13 cellular contexts compared by ENCODE assay signal in the genomic region with DNA sequence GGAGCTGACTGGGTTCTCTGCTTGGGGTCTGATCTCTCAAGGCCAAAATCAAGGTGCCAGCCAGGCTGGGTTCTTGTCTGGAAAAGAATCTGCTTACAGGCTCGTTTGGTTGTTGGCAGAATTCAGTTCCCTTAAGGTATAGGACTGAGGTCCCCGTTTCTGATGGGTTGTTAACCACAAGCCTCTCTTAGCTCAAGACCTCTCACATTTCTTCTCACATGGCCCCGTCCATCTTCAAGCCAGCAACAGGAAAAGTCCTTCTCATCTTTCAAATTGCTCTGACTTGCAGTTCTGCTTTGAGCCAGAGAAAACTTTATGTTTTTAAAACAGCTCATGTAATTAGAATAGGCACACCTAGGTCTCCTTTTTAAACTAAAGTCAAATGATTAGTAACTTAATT. TPM values are rescaled to one million over a fixed set of nuclear protein-coding genes. Genes with fewer than 3 reads are reported as not detected.
DNase-seq lines count a peak whose midpoint lies in the region; ATAC-seq and TF ChIP-seq lines count a peak whose summit lies in the region.
"Had no signal": no experiment of that assay in that cellular context is flagged by ENCODE, and none has a peak within 500 bp of the region (broad histone marks: within the 10 kb centered on the region; RNA-seq: fewer than 3 reads in every experiment).

No MANE protein-coding gene starts in this region.

- peaks cover 4% of the 10 kb centered on the region for H3K27me3 Mint-ChIP-seq in CD4-positive, alpha-beta T cell

- H3K79me2 ChIP-seq in smooth muscle cell (ENCODE audit: low read depth): peaks cover 98% of the 10 kb centered on the region

- peaks cover 93% of the 10 kb centered on the region for H4K20me1 ChIP-seq in smooth muscle cell (ENCODE audit: low read depth)

- H3K36me3 ChIP-seq in gastroesophageal sphincter: no peaks in the 10 kb centered on the region
- H3K36me3 ChIP-seq in smooth muscle cell (ENCODE audit: low read depth): no peaks in the 10 kb centered on the region

- intact Hi-C loops in CD4-positive, alpha-beta T cell (cut with DNase I, micrococcal nuclease): no loop called here

- H3K27ac Mint-ChIP-seq in CD4-positive, alpha-beta T cell: no peak overlapping the region

- peak overlapping the region in 1 of 2 donors; percentile 44 for H3K4me3 ChIP-seq in gastroesophageal sphincter
- no peak overlapping the region for H3K4me3 ChIP-seq in smooth muscle cell
- H3K4me3 ChIP-seq: GM12878, mucosa of descending colon had no signal

- in situ Hi-C loops in SK-MEL-5 (cut with HindIII; ENCODE audit: low pct_unique_long_range_greater_than_20kb, low sequenced_read_pairs): no loop called here

- DNase-seq in HCEC 1CT: peak; percentile 26
- DNase-seq in SK-MEL-5 (ENCODE audit: low read depth, low spot score): peak; percentile 33
- no peak for DNase-seq in smooth muscle cell (lab: John Stamatoyannopoulos, UW; ENCODE audit: unreplicated experiment)
- no peak for DNase-seq in CD4-positive, alpha-beta T cell
- no peak for DNase-seq in NCI-H2227 treated with DMSO at 0.1 percent for 48 hours (lab: John Stamatoyannopoulos, UW)
- no peak for DNase-seq in activated CD8-positive, alpha-beta memory T cell treated with anti-CD3 and anti-CD28 coated beads for 24 hours
- DNase-seq: activated CD4-positive, alpha-beta T cell treated with anti-CD3 and anti-CD28 coated beads for 1 hour; activated effector memory CD4-positive, alpha-beta T cell treated with Interleukin-2 at 50 U/mL for 16 hours; mucosa of descending colon; stimulated activated naive CD4-positive, alpha-beta T cell had no signal

- H3K4me1 Mint-ChIP-seq in CD4-positive, alpha-beta T cell (ENCODE audit: low read depth): no peaks in the 10 kb centered on the region

- TF ChIP-seq POLR2A in gastroesophageal sphincter (IDR thresholded peaks at IDR 0.05): no peak

- POLR2A ChIA-PET in CD4-positive, alpha-beta T cell (lab: Charles Lee): no interaction called here

- H3K4me3 Mint-ChIP-seq in CD4-positive, alpha-beta T cell: no peak overlapping the region

- H3K9me3 ChIP-seq in gastroesophageal sphincter: no peaks in the 10 kb centered on the region
- H3K9me3 ChIP-seq in smooth muscle cell (replicated peaks; ENCODE audit: low read depth): no peaks in the 10 kb centered on the region
- H3K9me3 ChIP-seq in CD4-positive, alpha-beta T cell (ENCODE audit: control insufficient read depth, low read length): no peaks in the 10 kb centered on the region
- H3K9me3 ChIP-seq: mucosa of descending colon had no signal

- peaks cover 7% of the 10 kb centered on the region for H3F3A ChIP-seq in smooth muscle cell (ENCODE audit: low read depth)

- no peak for TF ChIP-seq EP300 in gastroesophageal sphincter (IDR thresholded peaks at IDR 0.05)

- no peaks in the 10 kb centered on the region for H3K36me3 Mint-ChIP-seq in CD4-positive, alpha-beta T cell (ENCODE audit: low read depth)

- 29 to 55% methylated on average over 2 to 3 of the region's 3 CpGs for WGBS in gastroesophageal sphincter (ENCODE audit: low coverage in 1 of 2), 2 donors
- WGBS in smooth muscle cell (ENCODE audit: low lambda C conversion rate): 48% methylated on average over 3 of the region's 3 CpGs

- no peak for ATAC-seq in gastroesophageal sphincter
- no peak for ATAC-seq in GM21390 (IDR thresholded peaks at IDR 0.05; ENCODE audit: unreplicated experiment)
- no peak for ATAC-seq in CD4-positive, alpha-beta T cell (ENCODE audit: poor library complexity)
- ATAC-seq: GM12878 had no signal

- CTCF ChIA-PET in CD4-positive, alpha-beta T cell (lab: Charles Lee): no interaction called here

- no peaks in the 10 kb centered on the region for H3K27me3 ChIP-seq in gastroesophageal sphincter
- H3K27me3 ChIP-seq in smooth muscle cell (ENCODE audit: low read depth): no peaks in the 10 kb centered on the region
- H3K27me3 ChIP-seq in CD4-positive, alpha-beta T cell (ENCODE audit: control insufficient read depth, insufficient read depth, low read length): no peaks in the 10 kb centered on the region

- H3K4me1 ChIP-seq in gastroesophageal sphincter (peaks cover 18 to 46% (median 19%) of the 10 kb centered on the region in 3 donors), smooth muscle cell (ENCODE audit: low read depth) (no peaks in the 10 kb centered on the region)

- H3K9ac ChIP-seq in smooth muscle cell (ENCODE audit: low read depth): no peak overlapping the region

- TF ChIP-seq CTCF in gastroesophageal sphincter (IDR thresholded peaks at IDR 0.05) (no peak), smooth muscle cell (IDR thresholded peaks at IDR 0.05; ENCODE audit: borderline replicate concordance, insufficient read depth, poor library complexity, severe bottlenecking) (no peak)
- TF ChIP-seq CTCF in CD4-positive, alpha-beta T cell (IDR thresholded peaks at IDR 0.05): no peak

- H2AFZ ChIP-seq in smooth muscle cell (ENCODE audit: low read depth): no peak overlapping the region

- H3K27ac ChIP-seq in gastroesophageal sphincter: peak overlapping the region; percentile 54 to 73 (median 68)
- H3K27ac ChIP-seq in smooth muscle cell (ENCODE audit: low read depth): peak overlapping the region; percentile 52
- no peak overlapping the region for H3K27ac ChIP-seq in CD4-positive, alpha-beta T cell (ENCODE audit: low read depth, low read length)

- no peak overlapping the region for H3K4me2 ChIP-seq in smooth muscle cell

- no peaks in the 10 kb centered on the region for H3K9me3 Mint-ChIP-seq in CD4-positive, alpha-beta T cell

RNA-seq across cellular contexts. Expression of a gene that starts 20.4 kb away (rescaled TPM):
- total RNA-seq in SK-MEL-5 (2014; rRNA removed; shearing (Covaris generic)): 24.4 and 27.1 TPM in 2 replicates
- 9.0 and 12.0 TPM in 2 replicates for polyA plus RNA-seq in SK-MEL-5 (2015; cell fraction: cytosol; rRNA removed)
- 88.2 and 135 TPM in 2 replicates for polyA plus RNA-seq in SK-MEL-5 (2015; cell fraction: nucleus; rRNA removed)
- total RNA-seq in gastroesophageal sphincter: 10 to 100 TPM; 35.9 to 78.9 (median 50.5) TPM
- total RNA-seq in smooth muscle cell: 109 and 121 TPM in 2 replicates
- polyA plus RNA-seq in smooth muscle cell: 147 and 153 TPM in 2 replicates
- total RNA-seq in CD4-positive, alpha-beta T cell: 1 to 10 TPM; 1.1 to 1.5 TPM

Comparison
In these comparisons a context has a peak if more than half of its experiments do, and no peak if none do; other contexts are left out.
1. DNase-seq: peak in HCEC 1CT (single experiment) and SK-MEL-5 (single experiment); none in smooth muscle cell (single experiment), CD4-positive, alpha-beta T cell (0 of 10), NCI-H2227 treated with DMSO at 0.1 percent for 48 hours (single experiment) and activated CD8-positive, alpha-beta memory T cell treated with anti-CD3 and anti-CD28 coated beads for 24 hours (single experiment).
2. RNA of a gene that starts 20.4 kb away (total RNA-seq): 109 to 121 TPM in smooth muscle cell, 35.9 to 78.9 TPM in gastroesophageal sphincter and 24.4 to 27.1 TPM in SK-MEL-5; 1.1 to 1.5 TPM in CD4-positive, alpha-beta T cell; every median in the first group is over 10 times any median in the second.